ENCODE assay signal across 1 cellular context in the genomic region with DNA sequence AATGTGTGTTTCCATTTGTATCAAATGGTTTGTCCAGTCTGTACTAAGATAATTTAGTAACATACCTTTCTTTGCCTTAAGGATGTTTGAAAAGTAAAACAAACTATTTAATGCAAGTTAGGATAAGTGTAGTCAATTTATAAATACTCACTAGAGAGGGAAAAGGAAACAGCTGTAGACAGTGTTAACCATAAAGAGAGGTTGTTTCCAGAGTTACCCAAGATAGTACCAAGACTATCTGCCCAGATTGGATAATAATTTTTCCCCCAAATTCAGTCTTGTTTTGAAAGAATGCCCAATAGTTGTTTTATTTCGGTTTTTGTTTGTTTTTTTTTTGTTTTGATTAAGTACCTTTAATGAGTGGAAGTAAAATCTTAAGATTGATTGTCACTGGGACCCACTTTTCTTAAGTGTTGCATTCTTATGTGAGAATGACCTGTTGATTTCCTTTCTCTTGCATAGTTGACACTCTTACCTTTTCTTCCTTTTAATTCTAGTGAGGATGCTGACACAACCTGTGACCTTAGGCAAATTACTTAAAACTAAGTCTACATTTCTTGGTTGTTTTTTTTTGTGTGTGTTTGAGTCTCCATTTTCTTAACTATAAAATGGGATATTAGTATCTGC.
TF ChIP-seq lines count a peak whose summit lies in the region.

No MANE protein-coding gene starts in this region.

TF ChIP-seq in IMR-90, 13 proteins besides CTCF, POLR2A, EP300 and RAD21 (continued from another document):
- no peak for TF ChIP-seq MXI1 (IDR thresholded peaks at IDR 0.05; ENCODE audit: borderline replicate concordance, low read depth, low read length)
